1 cellular context compared by ENCODE assay signal in the genomic region with DNA sequence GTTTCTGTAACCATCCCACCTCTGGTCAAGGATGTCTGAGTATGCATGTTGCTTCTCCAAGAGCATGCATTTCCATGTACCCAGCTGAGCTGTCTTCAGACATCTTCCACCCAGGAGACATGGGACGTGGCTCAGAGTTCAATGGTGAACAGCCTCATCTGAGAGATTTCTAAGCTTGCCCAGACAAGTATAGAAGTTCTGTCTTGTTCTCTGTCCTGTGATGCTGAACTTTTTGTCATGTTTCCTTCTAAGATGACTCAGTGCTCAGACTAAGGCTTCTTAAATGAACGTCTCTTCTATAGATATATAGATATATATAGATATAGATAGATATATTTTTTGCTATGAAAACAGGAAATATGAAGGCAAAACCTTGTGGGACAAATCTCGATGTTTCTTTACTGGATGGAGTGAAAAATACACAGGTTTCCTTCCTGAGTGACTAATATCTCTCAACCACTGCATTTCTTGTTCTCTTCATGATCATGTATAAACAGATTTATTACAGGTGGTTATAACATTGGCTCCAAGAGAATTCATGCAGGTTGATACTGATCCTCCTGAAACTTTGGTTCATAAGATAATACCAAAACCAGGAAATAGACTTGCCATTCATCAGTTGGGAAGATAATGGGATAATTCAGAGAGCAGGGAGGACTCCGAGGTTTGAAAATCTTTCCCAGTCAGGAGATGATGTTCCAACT.
TF ChIP-seq lines count a peak whose summit lies in the region.

No MANE protein-coding gene starts in this region.

TF ChIP-seq in HepG2, 621 proteins besides CTCF, POLR2A, EP300 and RAD21 (continued from another document):
- TF ChIP-seq, protein P1, sequence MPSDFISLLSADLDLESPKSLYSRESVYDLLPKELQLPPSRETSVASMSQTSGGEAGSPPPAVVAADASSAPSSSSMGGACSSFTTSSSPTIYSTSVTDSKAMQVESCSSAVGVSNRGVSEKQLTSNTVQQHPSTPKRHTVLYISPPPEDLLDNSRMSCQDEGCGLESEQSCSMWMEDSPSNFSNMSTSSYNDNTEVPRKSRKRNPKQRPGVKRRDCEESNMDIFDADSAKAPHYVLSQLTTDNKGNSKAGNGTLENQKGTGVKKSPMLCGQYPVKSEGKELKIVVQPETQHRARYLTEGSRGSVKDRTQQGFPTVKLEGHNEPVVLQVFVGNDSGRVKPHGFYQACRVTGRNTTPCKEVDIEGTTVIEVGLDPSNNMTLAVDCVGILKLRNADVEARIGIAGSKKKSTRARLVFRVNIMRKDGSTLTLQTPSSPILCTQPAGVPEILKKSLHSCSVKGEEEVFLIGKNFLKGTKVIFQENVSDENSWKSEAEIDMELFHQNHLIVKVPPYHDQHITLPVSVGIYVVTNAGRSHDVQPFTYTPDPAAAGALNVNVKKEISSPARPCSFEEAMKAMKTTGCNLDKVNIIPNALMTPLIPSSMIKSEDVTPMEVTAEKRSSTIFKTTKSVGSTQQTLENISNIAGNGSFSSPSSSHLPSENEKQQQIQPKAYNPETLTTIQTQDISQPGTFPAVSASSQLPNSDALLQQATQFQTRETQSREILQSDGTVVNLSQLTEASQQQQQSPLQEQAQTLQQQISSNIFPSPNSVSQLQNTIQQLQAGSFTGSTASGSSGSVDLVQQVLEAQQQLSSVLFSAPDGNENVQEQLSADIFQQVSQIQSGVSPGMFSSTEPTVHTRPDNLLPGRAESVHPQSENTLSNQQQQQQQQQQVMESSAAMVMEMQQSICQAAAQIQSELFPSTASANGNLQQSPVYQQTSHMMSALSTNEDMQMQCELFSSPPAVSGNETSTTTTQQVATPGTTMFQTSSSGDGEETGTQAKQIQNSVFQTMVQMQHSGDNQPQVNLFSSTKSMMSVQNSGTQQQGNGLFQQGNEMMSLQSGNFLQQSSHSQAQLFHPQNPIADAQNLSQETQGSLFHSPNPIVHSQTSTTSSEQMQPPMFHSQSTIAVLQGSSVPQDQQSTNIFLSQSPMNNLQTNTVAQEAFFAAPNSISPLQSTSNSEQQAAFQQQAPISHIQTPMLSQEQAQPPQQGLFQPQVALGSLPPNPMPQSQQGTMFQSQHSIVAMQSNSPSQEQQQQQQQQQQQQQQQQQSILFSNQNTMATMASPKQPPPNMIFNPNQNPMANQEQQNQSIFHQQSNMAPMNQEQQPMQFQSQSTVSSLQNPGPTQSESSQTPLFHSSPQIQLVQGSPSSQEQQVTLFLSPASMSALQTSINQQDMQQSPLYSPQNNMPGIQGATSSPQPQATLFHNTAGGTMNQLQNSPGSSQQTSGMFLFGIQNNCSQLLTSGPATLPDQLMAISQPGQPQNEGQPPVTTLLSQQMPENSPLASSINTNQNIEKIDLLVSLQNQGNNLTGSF (CRISPR knock-in tag; IDR thresholded peaks at IDR 0.05) = no peak
- TF ChIP-seq RELA (CRISPR knock-in tag; IDR thresholded peaks at IDR 0.05) (no peak), RARA (CRISPR knock-in tag; IDR thresholded peaks at IDR 0.05) (no peak), ZNF33B (CRISPR knock-in tag; IDR thresholded peaks at IDR 0.05) (no peak), RFX3 (CRISPR knock-in tag; IDR thresholded peaks at IDR 0.05) (no peak), ISL2 (CRISPR knock-in tag; IDR thresholded peaks at IDR 0.05) (no peak), GFI1 (CRISPR knock-in tag; IDR thresholded peaks at IDR 0.05; ENCODE audit: borderline replicate concordance) (no peak)
- TF ChIP-seq, protein P2, sequence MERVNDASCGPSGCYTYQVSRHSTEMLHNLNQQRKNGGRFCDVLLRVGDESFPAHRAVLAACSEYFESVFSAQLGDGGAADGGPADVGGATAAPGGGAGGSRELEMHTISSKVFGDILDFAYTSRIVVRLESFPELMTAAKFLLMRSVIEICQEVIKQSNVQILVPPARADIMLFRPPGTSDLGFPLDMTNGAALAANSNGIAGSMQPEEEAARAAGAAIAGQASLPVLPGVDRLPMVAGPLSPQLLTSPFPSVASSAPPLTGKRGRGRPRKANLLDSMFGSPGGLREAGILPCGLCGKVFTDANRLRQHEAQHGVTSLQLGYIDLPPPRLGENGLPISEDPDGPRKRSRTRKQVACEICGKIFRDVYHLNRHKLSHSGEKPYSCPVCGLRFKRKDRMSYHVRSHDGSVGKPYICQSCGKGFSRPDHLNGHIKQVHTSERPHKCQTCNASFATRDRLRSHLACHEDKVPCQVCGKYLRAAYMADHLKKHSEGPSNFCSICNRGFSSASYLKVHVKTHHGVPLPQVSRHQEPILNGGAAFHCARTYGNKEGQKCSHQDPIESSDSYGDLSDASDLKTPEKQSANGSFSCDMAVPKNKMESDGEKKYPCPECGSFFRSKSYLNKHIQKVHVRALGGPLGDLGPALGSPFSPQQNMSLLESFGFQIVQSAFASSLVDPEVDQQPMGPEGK (CRISPR knock-in tag; IDR thresholded peaks at IDR 0.05) = no peak
TF ChIP-seq in HepG2: peak in this region for 0.
